Comparison of ENCODE assay signal across 18 cellular contexts in the genomic region with DNA sequence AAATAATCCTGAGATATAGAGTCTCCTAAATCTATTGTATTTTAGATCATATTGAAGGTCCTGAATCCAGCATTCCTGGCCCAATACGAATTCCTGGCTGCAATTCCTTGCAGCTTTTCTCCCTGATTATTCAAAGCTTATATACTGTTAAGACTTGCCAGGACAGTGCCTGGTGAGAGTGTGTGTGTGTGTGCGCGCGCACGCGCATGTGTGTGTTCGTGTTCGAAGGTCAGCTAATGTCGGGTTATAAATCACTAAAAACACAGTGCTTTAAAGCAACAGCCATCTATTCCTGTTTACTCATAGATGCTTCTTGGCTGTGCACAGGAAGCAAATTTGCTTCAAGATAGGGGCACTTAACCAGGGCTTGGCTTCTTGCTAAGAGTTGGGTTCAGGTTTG.
DNase-seq lines count a peak whose midpoint lies in the region; ATAC-seq, FAIRE-seq and TF ChIP-seq lines count a peak whose summit lies in the region.
"Had no signal": no experiment of that assay in that cellular context is flagged by ENCODE, and none has a peak within 500 bp of the region (broad histone marks: within the 10 kb centered on the region; RNA-seq: fewer than 3 reads in every experiment).

No MANE protein-coding gene starts in this region.

- no peaks in the 10 kb centered on the region for H3K9me3 Mint-ChIP-seq in GM23338
- H3K9me3 Mint-ChIP-seq in CD4-positive, alpha-beta memory T cell, result peaks cover 0 to 17% (median 4%) of the 10 kb centered on the region in 8 donors

- peak overlapping the region; percentile 24; the same call in 1 of the 2 replicates for H2AFZ ChIP-seq in GM23338

- no peak for TF ChIP-seq CTCF in GM23338 (conservative IDR thresholded peaks at IDR 0.05; ENCODE audit: low read depth in 2 of 2)
- no peak for TF ChIP-seq CTCF in Peyer's patch (IDR thresholded peaks at IDR 0.05)
- no peak for TF ChIP-seq CTCF in foreskin keratinocyte (conservative IDR thresholded peaks at IDR 0.05)

- intact Hi-C loops in CD4-positive, alpha-beta memory T cell (cut with micrococcal nuclease), result no loop called here

- FAIRE-seq in small intestine (lab: Jason Lieb, UNC), result no peak
- FAIRE-seq: A204.1, G401.6, GM12891, HepG2, HTR-8/SVneo had no signal

- H3K4me1 Mint-ChIP-seq in GM23338, result no peaks in the 10 kb centered on the region
- no peaks in the 10 kb centered on the region for H3K4me1 Mint-ChIP-seq in CD4-positive, alpha-beta memory T cell
- H3K4me1 Mint-ChIP-seq: B cell had no signal

- H3K4me2 ChIP-seq in GM23338, result no peak overlapping the region

- CTCF ChIA-PET in CD4-positive, alpha-beta memory T cell (lab: Charles Lee; ENCODE audit: partially characterized antibody), result no interaction called here

- no peaks in the 10 kb centered on the region for H4K20me1 ChIP-seq in GM23338 (replicated peaks; ENCODE audit: insufficient read depth)

- H3K9me3 ChIP-seq in Peyer's patch (no peaks in the 10 kb centered on the region), small intestine (ENCODE audit: control insufficient read depth, low read depth) (no peaks in the 10 kb centered on the region)
- no peaks in the 10 kb centered on the region for H3K9me3 ChIP-seq in CD4-positive, alpha-beta memory T cell (ENCODE audit: control insufficient read depth in 1 of 2, low read length in 2 of 2)

- no peak overlapping the region for H3K4me3 ChIP-seq in GM23338
- no peak overlapping the region for H3K4me3 ChIP-seq in Peyer's patch
- no peak overlapping the region for H3K4me3 ChIP-seq in small intestine (ENCODE audit: low read depth in 1 of 2, low read length in 2 of 2)
- H3K4me3 ChIP-seq in CD4-positive, alpha-beta memory T cell (ENCODE audit: low read length in 2 of 2), result no peak overlapping the region

- H3K79me2 ChIP-seq in GM23338 (replicated peaks; ENCODE audit: insufficient read depth), result no peaks in the 10 kb centered on the region

- peaks cover 1% of the 10 kb centered on the region for H3K27me3 Mint-ChIP-seq in GM23338 (ENCODE audit: insufficient read depth, low read depth, poor library complexity)
- H3K27me3 Mint-ChIP-seq in CD4-positive, alpha-beta memory T cell, result no peaks in the 10 kb centered on the region
- H3K27me3 Mint-ChIP-seq: B cell; CD4-positive, alpha-beta T cell had no signal

- no peaks in the 10 kb centered on the region for H3K36me3 ChIP-seq in GM23338 (ENCODE audit: insufficient read depth)
- no peaks in the 10 kb centered on the region for H3K36me3 ChIP-seq in Peyer's patch
- no peaks in the 10 kb centered on the region for H3K36me3 ChIP-seq in small intestine (ENCODE audit: control insufficient read depth in 2 of 2, insufficient read depth in 2 of 2, low read length in 2 of 2)
- H3K36me3 ChIP-seq in CD4-positive, alpha-beta memory T cell (ENCODE audit: insufficient read depth, low read length), result no peaks in the 10 kb centered on the region

- no peaks in the 10 kb centered on the region for H3K9me2 ChIP-seq in GM23338 (ENCODE audit: insufficient read depth)

- H3K27ac ChIP-seq in GM23338 (ENCODE audit: low read depth) (no peak overlapping the region), Peyer's patch (peak overlapping the region in 1 of 4 donors; percentile 41), foreskin keratinocyte (no peak overlapping the region), small intestine (ENCODE audit: low read depth in 1 of 2, low read length in 1 of 2) (peak overlapping the region in 1 of 2 donors; percentile 20)
- H3K27ac ChIP-seq in CD4-positive, alpha-beta memory T cell (ENCODE audit: low read depth, low read length), result no peak overlapping the region

- POLR2A ChIA-PET in CD4-positive, alpha-beta memory T cell (lab: Charles Lee; ENCODE audit: partially characterized antibody), result no interaction called here

- no peak for TF ChIP-seq POLR2A in Peyer's patch (IDR thresholded peaks at IDR 0.05)

- H3K27ac Mint-ChIP-seq in GM23338, result no peak overlapping the region
- H3K27ac Mint-ChIP-seq in CD4-positive, alpha-beta memory T cell, result no peak overlapping the region
- H3K27ac Mint-ChIP-seq: B cell; CD4-positive, alpha-beta T cell; HFFc6 had no signal

- no peaks in the 10 kb centered on the region for H3K27me3 ChIP-seq in GM23338 (ENCODE audit: insufficient read depth)
- H3K27me3 ChIP-seq in Peyer's patch, result no peaks in the 10 kb centered on the region
- H3K27me3 ChIP-seq in foreskin keratinocyte, result no peaks in the 10 kb centered on the region
- H3K27me3 ChIP-seq in small intestine (ENCODE audit: control insufficient read depth in 2 of 2, insufficient read depth in 2 of 2, low read length in 2 of 2), result no peaks in the 10 kb centered on the region
- H3K27me3 ChIP-seq in CD4-positive, alpha-beta memory T cell (ENCODE audit: insufficient read depth, low read length), result no peaks in the 10 kb centered on the region

- H3F3A ChIP-seq in GM23338 (replicated peaks; ENCODE audit: low read depth), result no peaks in the 10 kb centered on the region

- ATAC-seq in GM23338 (no peak), foreskin keratinocyte (peak; percentile 38)
- ATAC-seq: HepG2 had no signal

- H3K4me3 Mint-ChIP-seq in GM23338, result no peak overlapping the region
- H3K4me3 Mint-ChIP-seq in CD4-positive, alpha-beta memory T cell, result no peak overlapping the region
- H3K4me3 Mint-ChIP-seq: B cell; CD4-positive, alpha-beta T cell; HFFc6 had no signal

- no peaks in the 10 kb centered on the region for H3K4me1 ChIP-seq in GM23338 (ENCODE audit: insufficient read depth)
- peaks cover 0 to 10% (median 0%) of the 10 kb centered on the region in 4 donors for H3K4me1 ChIP-seq in Peyer's patch
- no peaks in the 10 kb centered on the region for H3K4me1 ChIP-seq in foreskin keratinocyte
- no peaks in the 10 kb centered on the region for H3K4me1 ChIP-seq in small intestine (ENCODE audit: control insufficient read depth in 2 of 2, insufficient read depth in 1 of 2, low read depth in 1 of 2, low read length in 1 of 2)
- no peaks in the 10 kb centered on the region for H3K4me1 ChIP-seq in CD4-positive, alpha-beta memory T cell (ENCODE audit: insufficient read depth, low read length)

- H3K36me3 Mint-ChIP-seq in GM23338 (ENCODE audit: low read depth), result no peaks in the 10 kb centered on the region
- no peaks in the 10 kb centered on the region for H3K36me3 Mint-ChIP-seq in CD4-positive, alpha-beta memory T cell

- WGBS in small intestine, 3 donors, result 17 to 35% (median 19%) methylated on average over 9 of the region's 9 CpGs

- DNase-seq in GM23338 (ENCODE audit: low spot score) (no peak), Peyer's patch (peak in 2 of 3 donors; percentile 60 to 70), foreskin keratinocyte (peak; percentile 28 to 68), small intestine (peak; percentile 82), SIG-M5 (lab: John Stamatoyannopoulos, UW) (no peak)
- no peak for DNase-seq in CD4-positive, alpha-beta memory T cell
- DNase-seq in stimulated activated CD4-positive, alpha-beta T cell treated with anti-CD3 and anti-CD28 coated beads, Interleukin-2, amount 100 ng/mL, for 24 hours, result no peak
- DNase-seq: C1 segment of cervical spinal cord; CD4-positive, alpha-beta T cell; DMS79; HCEC 1CT; HFFc6 had no signal

TF ChIP-seq in GM23338, 12 proteins besides CTCF, POLR2A, EP300 and RAD21 (continues in another document):
- TF ChIP-seq NANOG (IDR thresholded peaks at IDR 0.05; ENCODE audit: borderline replicate concordance) (no peak), EZH2phosphoT487 (IDR thresholded peaks at IDR 0.05; ENCODE audit: unreplicated experiment) (no peak), STAT1 (IDR thresholded peaks at IDR 0.05; ENCODE audit: unreplicated experiment) (no peak), JUNB (IDR thresholded peaks at IDR 0.05; ENCODE audit: unreplicated experiment) (no peak), EZH2 (IDR thresholded peaks at IDR 0.05; ENCODE audit: low read depth, unreplicated experiment) (no peak), ZNF114 (CRISPR knock-in tag; IDR thresholded peaks at IDR 0.05) (no peak)
- TF ChIP-seq, protein P1, sequence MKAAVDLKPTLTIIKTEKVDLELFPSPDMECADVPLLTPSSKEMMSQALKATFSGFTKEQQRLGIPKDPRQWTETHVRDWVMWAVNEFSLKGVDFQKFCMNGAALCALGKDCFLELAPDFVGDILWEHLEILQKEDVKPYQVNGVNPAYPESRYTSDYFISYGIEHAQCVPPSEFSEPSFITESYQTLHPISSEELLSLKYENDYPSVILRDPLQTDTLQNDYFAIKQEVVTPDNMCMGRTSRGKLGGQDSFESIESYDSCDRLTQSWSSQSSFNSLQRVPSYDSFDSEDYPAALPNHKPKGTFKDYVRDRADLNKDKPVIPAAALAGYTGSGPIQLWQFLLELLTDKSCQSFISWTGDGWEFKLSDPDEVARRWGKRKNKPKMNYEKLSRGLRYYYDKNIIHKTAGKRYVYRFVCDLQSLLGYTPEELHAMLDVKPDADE (IDR thresholded peaks at IDR 0.05), result no peak

Comparison
In these comparisons a context has a peak if more than half of its experiments do, and no peak if none do; other contexts are left out.
1. DNase-seq: peak in Peyer's patch (2 of 3), foreskin keratinocyte (2 of 2) and small intestine (single experiment); none in GM23338 (single experiment), CD4-positive, alpha-beta memory T cell (0 of 5), SIG-M5 (single experiment) and stimulated activated CD4-positive, alpha-beta T cell treated with anti-CD3 and anti-CD28 coated beads, Interleukin-2, amount 100 ng/mL, for 24 hours (0 of 2).